17 cellular contexts compared by ENCODE assay signal in the genomic region with DNA sequence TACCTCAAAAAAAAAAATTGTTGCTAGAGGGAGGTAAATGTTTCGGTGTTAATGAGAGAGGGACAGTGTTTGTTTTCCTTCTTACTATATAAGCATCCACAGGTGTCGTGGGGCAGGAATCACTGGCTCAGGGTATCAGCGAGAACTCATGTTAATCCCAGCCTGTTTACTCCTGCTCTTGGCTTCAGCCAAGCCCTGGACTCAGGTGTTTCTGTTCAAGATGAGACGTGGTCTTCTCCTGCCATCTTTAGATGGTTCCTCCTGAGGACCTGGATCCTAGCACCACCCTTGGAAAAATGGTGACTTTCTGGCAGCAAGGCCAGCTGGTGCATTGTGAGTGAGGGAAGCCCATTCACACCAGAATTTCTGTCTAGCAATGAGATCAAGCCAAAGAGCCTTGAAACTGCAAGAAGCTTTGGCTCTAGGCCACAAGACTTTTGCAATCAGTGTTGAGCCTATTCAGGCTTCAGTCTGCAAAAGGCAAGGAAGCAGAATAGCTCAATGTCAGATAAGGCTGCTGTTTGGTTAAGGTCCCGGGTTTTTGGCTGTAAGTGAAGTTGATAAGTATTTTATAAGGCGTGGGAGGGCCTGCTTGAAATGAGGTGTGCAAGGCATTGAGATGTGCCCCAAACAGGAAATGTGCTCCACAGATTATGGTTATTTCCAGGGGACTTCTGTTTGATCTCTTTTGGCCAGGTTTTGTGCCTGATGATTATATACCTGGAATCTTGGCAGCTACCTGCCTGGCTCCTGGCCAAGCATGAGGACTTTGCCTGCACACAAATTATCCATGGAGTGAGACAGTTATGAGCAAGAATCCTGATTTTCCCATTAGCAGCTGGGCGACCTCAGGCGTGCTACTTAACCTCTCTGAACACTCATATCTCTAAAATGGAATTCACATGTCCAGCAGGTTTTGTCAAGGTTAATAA.
DNase-seq lines count a peak whose midpoint lies in the region; ATAC-seq, FAIRE-seq and TF ChIP-seq lines count a peak whose summit lies in the region.
"Had no signal": no experiment of that assay in that cellular context is flagged by ENCODE, and none has a peak within 500 bp of the region (broad histone marks: within the 10 kb centered on the region; RNA-seq: fewer than 3 reads in every experiment).

No MANE protein-coding gene starts in this region.

- DNase-seq in MCF 10A (ENCODE audit: unreplicated experiment) (peak; percentile 66), mammary epithelial cell (no peak), cardiac fibroblast (ENCODE audit: low read depth in 2 of 2) (peak; percentile 30 to 86), left lung (no peak), uterus (peak; percentile 35 to 37), mesenchymal stem cell (no peak), GM19239 (ENCODE audit: insufficient read length, low spot score) (no peak)
- DNase-seq in activated naive CD8-positive, alpha-beta T cell treated with anti-CD3 and anti-CD28 coated beads for 36 hours = no peak
- DNase-seq: activated T-cell treated with anti-CD3 and anti-CD28 coated beads, Interleukin-2, amount 50 U/mL, for 72 hours; esophagus squamous epithelium; H7; NCI-H1092 had no signal

- H2AK5ac ChIP-seq in mesenchymal stem cell (ENCODE audit: low read length, severe bottlenecking) = no peak overlapping the region

- no peak overlapping the region for H2AFZ ChIP-seq in mammary epithelial cell (ENCODE audit: low read depth, low read length)
- no peak overlapping the region for H2AFZ ChIP-seq in mesenchymal stem cell (ENCODE audit: low read depth, low read length)

- peaks cover 7% of the 10 kb centered on the region for H3K36me3 Mint-ChIP-seq in MCF 10A (ENCODE audit: insufficient read depth, unreplicated experiment)
- H3K36me3 Mint-ChIP-seq in activated naive CD8-positive, alpha-beta T cell treated with anti-CD3 and anti-CD28 coated beads for 36 hours = no peaks in the 10 kb centered on the region
- H3K36me3 Mint-ChIP-seq: natural killer cell treated with Interleukin-12 subunit alpha and Interleukin-12 subunit beta and Interleukin-15 and Interleukin-18, amount 100 ng/mL, for 72 hours; type B pancreatic cell had no signal

- H3K27me3 ChIP-seq in mammary epithelial cell (ENCODE audit: insufficient read depth, low read length) = no peaks in the 10 kb centered on the region
- no peaks in the 10 kb centered on the region for H3K27me3 ChIP-seq in left lung
- no peaks in the 10 kb centered on the region for H3K27me3 ChIP-seq in uterus
- no peaks in the 10 kb centered on the region for H3K27me3 ChIP-seq in mesenchymal stem cell (ENCODE audit: control insufficient read depth in 1 of 2, insufficient read depth in 1 of 2, low read length in 2 of 2)

- no peak overlapping the region for H3K14ac ChIP-seq in mesenchymal stem cell (ENCODE audit: low read length in 2 of 2)

- H3K4ac ChIP-seq in mesenchymal stem cell (ENCODE audit: low read depth in 1 of 2, low read length in 2 of 2) = no peak overlapping the region

- FAIRE-seq in GM19239 (lab: Jason Lieb, UNC) = no peak
- FAIRE-seq: GM12878 had no signal

- H3K9ac ChIP-seq in mammary epithelial cell (ENCODE audit: insufficient read depth, low read length) = no peak overlapping the region
- H3K9ac ChIP-seq in mesenchymal stem cell (ENCODE audit: low read length) = no peak overlapping the region

- intact Hi-C loops in MCF 10A (cut with micrococcal nuclease) (no loop called here), mammary epithelial cell (cut with micrococcal nuclease) (no loop called here), left lung (cut with DNase I) (no loop called here), uterus (cut with DNase I; ENCODE audit: low total_unique reads) (no loop called here)

- no peaks in the 10 kb centered on the region for H3K79me2 ChIP-seq in mammary epithelial cell (ENCODE audit: insufficient read depth, low read length)

- TF ChIP-seq CTCF in MCF 10A (IDR thresholded peaks at IDR 0.05; ENCODE audit: unreplicated experiment) (no peak), mammary epithelial cell (conservative IDR thresholded peaks at IDR 0.05 in 1 of 2, IDR thresholded peaks at IDR 0.05 in 1 of 2; ENCODE audit: extremely low read depth in 1 of 2, insufficient read depth in 1 of 2, low read depth in 1 of 2, low read length in 2 of 2) (no peak), cardiac fibroblast (IDR thresholded peaks at IDR 0.05; ENCODE audit: low read depth, low read length) (no peak), left lung (IDR thresholded peaks at IDR 0.05) (no peak), uterus (IDR thresholded peaks at IDR 0.05) (no peak)

- no peak for TF ChIP-seq POLR2A in uterus (IDR thresholded peaks at IDR 0.05)

- peaks cover 8% of the 10 kb centered on the region for H3K4me1 Mint-ChIP-seq in MCF 10A (ENCODE audit: insufficient read depth, unreplicated experiment)
- H3K4me1 Mint-ChIP-seq in activated naive CD8-positive, alpha-beta T cell treated with anti-CD3 and anti-CD28 coated beads for 36 hours = no peaks in the 10 kb centered on the region
- H3K4me1 Mint-ChIP-seq: central memory CD8-positive, alpha-beta T cell had no signal

- peak; percentile 93 for ATAC-seq in left lung
- ATAC-seq: activated T-cell treated with anti-CD3 and anti-CD28 coated beads, Interleukin-2, amount 50 U/mL, for 72 hours; GM12878; natural killer cell treated with Interleukin-12 subunit alpha and Interleukin-12 subunit beta and Interleukin-15 and Interleukin-18, amount 100 ng/mL, for 72 hours had no signal

- no peak overlapping the region for H2BK15ac ChIP-seq in mesenchymal stem cell (ENCODE audit: low read depth, poor library complexity, severe bottlenecking)

- H4K91ac ChIP-seq in mesenchymal stem cell (ENCODE audit: low read length) = no peak overlapping the region

- no peak overlapping the region for H3K4me3 ChIP-seq in mammary epithelial cell (replicated peaks in 1 of 3; ENCODE audit: insufficient read depth in 1 of 3, low read depth in 2 of 3, low read length in 3 of 3)
- no peak overlapping the region for H3K4me3 ChIP-seq in cardiac fibroblast (replicated peaks in 1 of 2; ENCODE audit: low read depth in 2 of 2, low read length in 2 of 2)
- no peak overlapping the region for H3K4me3 ChIP-seq in left lung
- no peak overlapping the region for H3K4me3 ChIP-seq in uterus
- H3K4me3 ChIP-seq in mesenchymal stem cell (ENCODE audit: insufficient read depth in 1 of 2, low read depth in 1 of 2, low read length in 2 of 2) = no peak overlapping the region
- H3K4me3 ChIP-seq: esophagus squamous epithelium, GM12878, SK-N-MC had no signal

- POLR2A ChIA-PET in MCF 10A (lab: Yijun Ruan, JAX) = interaction anchor here (0.7 to 1.7 kb wide), 3 partner anchors 17 to 176 kb away, joined by 3 to 5 read pairs (median 4); no protein-coding TSS in a partner anchor

- in situ Hi-C loops in mammary epithelial cell (cut with MboI; ENCODE audit: low sequenced_read_pairs in 2 of 2) = no loop called here

- no peaks in the 10 kb centered on the region for H4K20me1 ChIP-seq in mammary epithelial cell (ENCODE audit: insufficient read depth, low read length)

- no TSS peak for BruUV-seq in MCF 10A (replicated peaks; lab: Mats Ljungman, UMichigan)
- BruUV-seq in mammary epithelial cell (replicated peaks; lab: Mats Ljungman, UMichigan) = no TSS peak

- no peak overlapping the region for H3K27ac ChIP-seq in mammary epithelial cell (ENCODE audit: insufficient read depth, low read depth, low read length)
- no peak overlapping the region for H3K27ac ChIP-seq in left lung
- no peak overlapping the region for H3K27ac ChIP-seq in uterus
- H3K27ac ChIP-seq in mesenchymal stem cell (ENCODE audit: low read length, poor library complexity, severe bottlenecking) = no peak overlapping the region
- H3K27ac ChIP-seq: esophagus squamous epithelium, SK-N-MC had no signal

- H2BK5ac ChIP-seq in mesenchymal stem cell (ENCODE audit: low read depth, low read length, poor library complexity, severe bottlenecking) = no peak overlapping the region

- no peak overlapping the region for H2BK12ac ChIP-seq in mesenchymal stem cell (ENCODE audit: low read length in 2 of 2)

- no peak overlapping the region for H3K18ac ChIP-seq in mesenchymal stem cell (ENCODE audit: low read depth in 1 of 2, low read length in 2 of 2)

- H3K36me3 ChIP-seq in mammary epithelial cell (ENCODE audit: insufficient read depth, low read length) = no peaks in the 10 kb centered on the region
- no peaks in the 10 kb centered on the region for H3K36me3 ChIP-seq in left lung
- H3K36me3 ChIP-seq in uterus = no peaks in the 10 kb centered on the region
- H3K36me3 ChIP-seq in mesenchymal stem cell (ENCODE audit: control insufficient read depth in 1 of 2, insufficient read depth in 2 of 2, low read depth in 1 of 2, low read length in 2 of 2) = no peaks in the 10 kb centered on the region
- H3K36me3 ChIP-seq: esophagus squamous epithelium had no signal

- no peak overlapping the region for H2BK120ac ChIP-seq in mesenchymal stem cell (ENCODE audit: low read depth, low read length)

- dilution Hi-C loops in mammary epithelial cell (cut with HindIII; ENCODE audit: low sequenced_read_pairs) = no loop called here

- H3K27ac Mint-ChIP-seq in MCF 10A (ENCODE audit: low read depth, unreplicated experiment) = no peak overlapping the region
- no peak overlapping the region for H3K27ac Mint-ChIP-seq in activated naive CD8-positive, alpha-beta T cell treated with anti-CD3 and anti-CD28 coated beads for 36 hours
- H3K27ac Mint-ChIP-seq: activated T-cell treated with anti-CD3 and anti-CD28 coated beads, Interleukin-2, amount 50 U/mL, for 72 hours; natural killer cell treated with Interleukin-12 subunit alpha and Interleukin-12 subunit beta and Interleukin-15 and Interleukin-18, amount 100 ng/mL, for 72 hours; type B pancreatic cell had no signal

- CTCF ChIA-PET in MCF 10A (lab: Yijun Ruan, JAX) = interaction anchor here (0.7 to 1.1 kb wide), 3 partner anchors 47 to 942 kb away, joined by 3 to 5 read pairs (median 3); no protein-coding TSS in a partner anchor
- CTCF ChIA-PET in mammary epithelial cell (lab: Charles Lee; ENCODE audit: low non-redundant PET) = no interaction called here

- 27% methylated on average over 7 of the region's 8 CpGs for WGBS in mammary epithelial cell (ENCODE audit: low coverage, missing lambda C conversion rate)
- WGBS in mesenchymal stem cell = 74% methylated on average over 7 of the region's 8 CpGs

- no peaks in the 10 kb centered on the region for H3K4me1 ChIP-seq in mammary epithelial cell (ENCODE audit: insufficient read depth, low read length)
- H3K4me1 ChIP-seq in left lung = no peaks in the 10 kb centered on the region
- H3K4me1 ChIP-seq in uterus = no peaks in the 10 kb centered on the region
- no peaks in the 10 kb centered on the region for H3K4me1 ChIP-seq in mesenchymal stem cell (ENCODE audit: control insufficient read depth, insufficient read depth, low read depth, low read length)

- peaks cover 3% of the 10 kb centered on the region for H3K9me3 Mint-ChIP-seq in MCF 10A (ENCODE audit: unreplicated experiment)
- H3K9me3 Mint-ChIP-seq in activated naive CD8-positive, alpha-beta T cell treated with anti-CD3 and anti-CD28 coated beads for 36 hours = no peaks in the 10 kb centered on the region
- H3K9me3 Mint-ChIP-seq: activated T-cell treated with anti-CD3 and anti-CD28 coated beads, Interleukin-2, amount 50 U/mL, for 72 hours; central memory CD8-positive, alpha-beta T cell; natural killer cell treated with Interleukin-12 subunit alpha and Interleukin-12 subunit beta and Interleukin-15 and Interleukin-18, amount 100 ng/mL, for 72 hours; type B pancreatic cell had no signal

- no peak overlapping the region for H3K4me3 Mint-ChIP-seq in MCF 10A (ENCODE audit: unreplicated experiment)
- H3K4me3 Mint-ChIP-seq in activated naive CD8-positive, alpha-beta T cell treated with anti-CD3 and anti-CD28 coated beads for 36 hours = no peak overlapping the region
- H3K4me3 Mint-ChIP-seq: activated T-cell treated with anti-CD3 and anti-CD28 coated beads, Interleukin-2, amount 50 U/mL, for 72 hours; central memory CD8-positive, alpha-beta T cell; natural killer cell treated with Interleukin-12 subunit alpha and Interleukin-12 subunit beta and Interleukin-15 and Interleukin-18, amount 100 ng/mL, for 72 hours; type B pancreatic cell had no signal

- no peak overlapping the region for H3K23ac ChIP-seq in mesenchymal stem cell (ENCODE audit: low read length in 2 of 2)

- H3K9me3 ChIP-seq in mammary epithelial cell (replicated peaks; ENCODE audit: insufficient read depth, low read length) (no peaks in the 10 kb centered on the region), left lung (no peaks in the 10 kb centered on the region), uterus (no peaks in the 10 kb centered on the region), mesenchymal stem cell (ENCODE audit: control insufficient read depth, low read length) (no peaks in the 10 kb centered on the region)
- H3K9me3 ChIP-seq: esophagus squamous epithelium had no signal

- H3K4me2 ChIP-seq in mammary epithelial cell (ENCODE audit: insufficient read depth, low read depth, low read length) (no peak overlapping the region), mesenchymal stem cell (ENCODE audit: low read length, poor library complexity, severe bottlenecking) (no peak overlapping the region)

- no peaks in the 10 kb centered on the region for H3K27me3 Mint-ChIP-seq in MCF 10A (ENCODE audit: insufficient read depth, unreplicated experiment)
- H3K27me3 Mint-ChIP-seq in activated naive CD8-positive, alpha-beta T cell treated with anti-CD3 and anti-CD28 coated beads for 36 hours = peaks cover 1% of the 10 kb centered on the region
- H3K27me3 Mint-ChIP-seq: type B pancreatic cell had no signal

- H3K79me1 ChIP-seq in mesenchymal stem cell (replicated peaks; ENCODE audit: low read length, poor library complexity, severe bottlenecking) = no peaks in the 10 kb centered on the region

- no peak overlapping the region for H4K8ac ChIP-seq in mesenchymal stem cell (ENCODE audit: low read length)

Comparison
In these comparisons a context has a peak if more than half of its experiments do, and no peak if none do; other contexts are left out.
1. DNase-seq: peak in MCF 10A (single experiment), cardiac fibroblast (2 of 2) and uterus (2 of 2); none in mammary epithelial cell (single experiment), left lung (0 of 2), activated naive CD8-positive, alpha-beta T cell treated with anti-CD3 and anti-CD28 coated beads for 36 hours (single experiment), mesenchymal stem cell (single experiment) and GM19239 (single experiment).